ENCODE assay signal across 1 cellular context in the genomic region with DNA sequence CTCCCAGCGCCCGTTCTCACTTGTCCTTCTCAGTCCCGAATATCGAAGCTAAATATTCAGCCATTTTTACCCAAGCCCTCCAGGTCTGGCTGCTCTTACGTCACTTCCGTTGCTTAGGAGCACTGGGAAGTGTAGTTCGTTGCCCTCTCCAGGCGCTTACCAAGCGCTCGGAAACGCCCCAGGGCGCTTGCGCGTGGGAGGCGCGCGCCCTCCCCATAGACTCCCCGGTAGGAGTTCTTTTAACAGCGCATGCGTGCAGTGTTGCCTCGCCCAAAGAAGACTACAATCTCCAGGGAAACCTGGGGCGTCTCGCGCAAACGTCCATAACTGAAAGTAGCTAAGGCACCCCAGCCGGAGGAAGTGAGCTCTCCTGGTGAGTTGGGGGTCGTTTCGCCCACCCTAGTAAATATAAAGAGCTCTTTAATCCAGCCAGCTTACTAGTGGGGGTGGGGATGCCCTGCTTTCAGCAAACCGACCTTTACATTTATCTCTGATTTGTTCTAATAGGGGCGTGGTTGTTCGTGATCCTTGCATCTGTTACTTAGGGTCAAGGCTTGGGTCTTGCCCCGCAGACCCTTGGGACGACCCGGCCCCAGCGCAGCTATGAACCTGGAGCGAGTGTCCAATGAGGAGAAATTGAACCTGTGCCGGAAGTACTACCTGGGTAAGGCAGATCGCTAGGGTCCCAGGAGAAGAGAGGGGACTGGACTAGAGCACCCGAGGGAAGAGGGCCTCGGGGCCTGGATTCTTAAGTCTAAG.
TF ChIP-seq lines count a peak whose summit lies in the region.

A gene with protein sequence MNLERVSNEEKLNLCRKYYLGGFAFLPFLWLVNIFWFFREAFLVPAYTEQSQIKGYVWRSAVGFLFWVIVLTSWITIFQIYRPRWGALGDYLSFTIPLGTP (plus strand): TSS at position 324 of the 759 bp plus-strand sequence. CDS start 280 bp downstream, at position 604.
Gene U2AF1L4 (minus strand): TSS at position 91 of the 759 bp plus-strand sequence. CDS start 27 bp downstream, at position 64.

TF ChIP-seq in HepG2, 621 proteins besides CTCF, POLR2A, EP300 and RAD21 (continued from another document and continues in another):
- TF ChIP-seq ZMAT3 (CRISPR knock-in tag; conservative IDR thresholded peaks at IDR 0.05) (no peak), ZNF552 (CRISPR knock-in tag; IDR thresholded peaks at IDR 0.05; ENCODE audit: borderline replicate concordance) (no peak), ZBTB4 (CRISPR knock-in tag; IDR thresholded peaks at IDR 0.05; ENCODE audit: borderline replicate concordance) (no peak), ZNF598 (CRISPR knock-in tag; IDR thresholded peaks at IDR 0.05; ENCODE audit: borderline replicate concordance) (peak; percentile 63; the same call in 1 of the 2 replicates), ZHX2 (IDR thresholded peaks at IDR 0.05; ENCODE audit: low read depth) (peak; percentile 70), ZHX2 (CRISPR knock-in tag; IDR thresholded peaks at IDR 0.05; ENCODE audit: borderline replicate concordance) (no peak), CREB1 (IDR thresholded peaks at IDR 0.05) (peak; percentile 95), CREB1 (CRISPR knock-in tag; IDR thresholded peaks at IDR 0.05) (peak; percentile 97), KDM5A (IDR thresholded peaks at IDR 0.05; ENCODE audit: borderline replicate concordance, low read length) (peak; percentile 25; the same call in 1 of the 2 replicates), NFKBIZ (CRISPR knock-in tag; IDR thresholded peaks at IDR 0.05) (no peak), TBP (CRISPR knock-in tag; IDR thresholded peaks at IDR 0.05) (no peak), HDAC6 (IDR thresholded peaks at IDR 0.05; ENCODE audit: low read depth, low read length) (no peak), ZNF460 (CRISPR knock-in tag; IDR thresholded peaks at IDR 0.05; ENCODE audit: borderline replicate concordance) (no peak), SIN3A (IDR thresholded peaks at IDR 0.05; ENCODE audit: borderline replicate concordance, low read depth, low read length) (peak; percentile 83), SIN3B (IDR thresholded peaks at IDR 0.05; ENCODE audit: low read length) (peak; percentile 31; the same call in 1 of the 2 replicates), ZNF574 (CRISPR knock-in tag; IDR thresholded peaks at IDR 0.05) (peak; percentile 48), ZNF678 (CRISPR knock-in tag; IDR thresholded peaks at IDR 0.05) (no peak), SOX13 (IDR thresholded peaks at IDR 0.05) (no peak), SOX13 (CRISPR knock-in tag; conservative IDR thresholded peaks at IDR 0.05 in 1 of 2, IDR thresholded peaks at IDR 0.05 in 1 of 2) (no peak), ZNF234 (CRISPR knock-in tag; conservative IDR thresholded peaks at IDR 0.05) (no peak), ZNF605 (CRISPR knock-in tag; IDR thresholded peaks at IDR 0.05) (peak; percentile 43; the same call in 1 of the 2 replicates), ZNF335 (CRISPR knock-in tag; IDR thresholded peaks at IDR 0.05) (0 out of 2 replicates have a peak, but pooled peaks have one; percentile 23), ZFAT (CRISPR knock-in tag; conservative IDR thresholded peaks at IDR 0.05) (no peak), HNF1A (IDR thresholded peaks at IDR 0.05; ENCODE audit: low read depth) (0 out of 2 replicates have a peak, but pooled peaks have one; percentile 3), HNF1A (CRISPR knock-in tag; IDR thresholded peaks at IDR 0.05; ENCODE audit: borderline replicate concordance) (no peak), ZNF44 (CRISPR knock-in tag; IDR thresholded peaks at IDR 0.05) (0 out of 2 replicates have a peak, but pooled peaks have one; percentile 26), HNRNPLL (IDR thresholded peaks at IDR 0.05; ENCODE audit: low read depth, low read length, poor library complexity, severe bottlenecking) (peak; percentile 41), ZNF724P (CRISPR knock-in tag; IDR thresholded peaks at IDR 0.05; ENCODE audit: borderline replicate concordance) (no peak), ZNF816 (CRISPR knock-in tag; IDR thresholded peaks at IDR 0.05; ENCODE audit: borderline replicate concordance) (no peak), FOXP1 (IDR thresholded peaks at IDR 0.05) (no peak), FOXP1 (CRISPR knock-in tag; IDR thresholded peaks at IDR 0.05) (no peak), ATF2 (CRISPR knock-in tag; IDR thresholded peaks at IDR 0.05) (peak; percentile 56; the same call in 1 of the 2 replicates), IKZF1 (IDR thresholded peaks at IDR 0.05) (no peak)
- TF ChIP-seq, protein P1, sequence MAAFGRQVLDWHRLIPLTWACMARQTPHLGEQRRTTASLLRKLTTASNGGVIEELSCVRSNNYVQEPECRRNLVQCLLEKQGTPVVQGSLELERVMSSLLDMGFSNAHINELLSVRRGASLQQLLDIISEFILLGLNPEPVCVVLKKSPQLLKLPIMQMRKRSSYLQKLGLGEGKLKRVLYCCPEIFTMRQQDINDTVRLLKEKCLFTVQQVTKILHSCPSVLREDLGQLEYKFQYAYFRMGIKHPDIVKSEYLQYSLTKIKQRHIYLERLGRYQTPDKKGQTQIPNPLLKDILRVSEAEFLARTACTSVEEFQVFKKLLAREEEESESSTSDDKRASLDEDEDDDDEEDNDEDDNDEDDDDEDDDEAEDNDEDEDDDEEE (CRISPR knock-in tag; IDR thresholded peaks at IDR 0.05), result no peak
- TF ChIP-seq, protein P2, sequence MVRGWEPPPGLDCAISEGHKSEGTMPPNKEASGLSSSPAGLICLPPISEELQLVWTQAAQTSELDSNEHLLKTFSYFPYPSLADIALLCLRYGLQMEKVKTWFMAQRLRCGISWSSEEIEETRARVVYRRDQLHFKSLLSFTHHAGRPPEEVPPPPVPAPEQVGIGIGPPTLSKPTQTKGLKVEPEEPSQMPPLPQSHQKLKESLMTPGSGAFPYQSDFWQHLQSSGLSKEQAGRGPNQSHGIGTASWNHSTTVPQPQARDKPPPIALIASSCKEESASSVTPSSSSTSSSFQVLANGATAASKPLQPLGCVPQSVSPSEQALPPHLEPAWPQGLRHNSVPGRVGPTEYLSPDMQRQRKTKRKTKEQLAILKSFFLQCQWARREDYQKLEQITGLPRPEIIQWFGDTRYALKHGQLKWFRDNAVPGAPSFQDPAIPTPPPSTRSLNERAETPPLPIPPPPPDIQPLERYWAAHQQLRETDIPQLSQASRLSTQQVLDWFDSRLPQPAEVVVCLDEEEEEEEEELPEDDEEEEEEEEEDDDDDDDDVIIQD (CRISPR knock-in tag; IDR thresholded peaks at IDR 0.05; ENCODE audit: low read depth), result no peak
